ENCODE assay signal across 15 cellular contexts in the genomic region with DNA sequence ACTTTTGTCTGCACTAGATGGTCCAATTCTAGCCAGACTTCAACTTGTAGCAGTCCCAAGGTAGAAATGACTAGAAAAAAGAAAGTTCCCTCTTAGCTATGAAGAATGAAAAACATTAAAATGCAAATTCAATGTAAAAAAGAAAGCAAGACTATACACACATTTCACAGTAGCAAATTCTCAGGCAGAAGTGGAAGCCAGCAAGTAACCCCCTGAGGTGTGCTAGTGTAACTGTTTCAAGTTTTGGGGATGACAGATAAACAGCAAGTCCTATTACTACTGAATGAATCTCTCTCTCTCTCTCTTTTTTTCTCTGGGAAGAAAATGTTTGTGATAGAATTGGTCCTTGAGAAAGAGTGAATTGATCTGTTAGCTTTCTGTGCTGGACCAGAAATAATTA.
DNase-seq lines count a peak whose midpoint lies in the region; ATAC-seq and TF ChIP-seq lines count a peak whose summit lies in the region.
"Had no signal": no experiment of that assay in that cellular context is flagged by ENCODE, and none has a peak within 500 bp of the region (broad histone marks: within the 10 kb centered on the region; RNA-seq: fewer than 3 reads in every experiment).

No MANE protein-coding gene starts in this region.

- peaks cover 8% of the 10 kb centered on the region for H3K9me3 Mint-ChIP-seq in activated T-helper 1 cell treated with anti-CD3 and anti-CD28 coated beads, Interleukin-12 subunit alpha, Interleukin-12 subunit beta, Interleukin-2, Interleukin-4 antibody, amounts not matched to agents 30 ng/mL and 10 ng/mL and 1 ng/mL, durations not matched to agents 14 hours and 24 hours and 36 hours
- H3K9me3 Mint-ChIP-seq: GM23338; memory B cell; stimulated activated effector memory CD8-positive, alpha-beta T cell treated with anti-CD3 and anti-CD28 coated beads, Interleukin-12 subunit alpha, Interleukin-12 subunit beta, amount 100 ng/mL, for 72 hours had no signal

- H3K4me1 Mint-ChIP-seq in activated T-helper 1 cell treated with anti-CD3 and anti-CD28 coated beads, Interleukin-12 subunit alpha, Interleukin-12 subunit beta, Interleukin-2, Interleukin-4 antibody, amounts not matched to agents 30 ng/mL and 10 ng/mL and 1 ng/mL, durations not matched to agents 14 hours and 24 hours and 36 hours (ENCODE audit: low read depth) = peaks cover 21% of the 10 kb centered on the region
- H3K4me1 Mint-ChIP-seq: memory B cell had no signal

- ATAC-seq in GM18517 (IDR thresholded peaks at IDR 0.05; ENCODE audit: unreplicated experiment) (peak; percentile 71), GM21423 (IDR thresholded peaks at IDR 0.05; ENCODE audit: unreplicated experiment) (peak; percentile 48), HG02981 (IDR thresholded peaks at IDR 0.05; ENCODE audit: unreplicated experiment) (peak; percentile 63), HG03575 (IDR thresholded peaks at IDR 0.05; ENCODE audit: extremely low read depth, insufficient number of reproducible peaks, low FRiP score, unreplicated experiment) (peak; percentile 37)
- ATAC-seq: GM23338; stimulated activated effector memory CD8-positive, alpha-beta T cell treated with anti-CD3 and anti-CD28 coated beads, Interleukin-12 subunit alpha, Interleukin-12 subunit beta, amount 100 ng/mL, for 72 hours had no signal

- H3K4me3 Mint-ChIP-seq in activated T-helper 1 cell treated with anti-CD3 and anti-CD28 coated beads, Interleukin-12 subunit alpha, Interleukin-12 subunit beta, Interleukin-2, Interleukin-4 antibody, amounts not matched to agents 30 ng/mL and 10 ng/mL and 1 ng/mL, durations not matched to agents 14 hours and 24 hours and 36 hours = no peak overlapping the region
- H3K4me3 Mint-ChIP-seq: activated CD4-positive, alpha-beta T cell treated with anti-CD3 and anti-CD28 coated beads, Interleukin-2, amount 10 ng/mL, durations not matched to agents 7 days and 5 days; GM23338; memory B cell; stimulated activated effector memory CD8-positive, alpha-beta T cell treated with anti-CD3 and anti-CD28 coated beads, Interleukin-12 subunit alpha, Interleukin-12 subunit beta, amount 100 ng/mL, for 72 hours had no signal

- no peak for DNase-seq in NCI-H187 (lab: John Stamatoyannopoulos, UW)
- DNase-seq in activated T-helper 1 cell treated with anti-CD3 and anti-CD28 coated beads, Interleukin-12 subunit alpha, Interleukin-12 subunit beta, Interleukin-2, Interleukin-4 antibody, amounts not matched to agents 30 ng/mL and 10 ng/mL and 1 ng/mL, durations not matched to agents 14 hours and 24 hours and 36 hours (ENCODE audit: low spot score) = no peak
- DNase-seq in dermis blood vessel endothelial cell = no peak
- no peak for DNase-seq in GM10266 (ENCODE audit: extremely low spot score)
- DNase-seq: activated CD4-positive, alpha-beta T cell treated with anti-CD3 and anti-CD28 coated beads, Interleukin-2, amount 10 ng/mL, durations not matched to agents 7 days and 5 days; activated effector memory CD4-positive, alpha-beta T cell treated with anti-CD3 and anti-CD28 coated beads, Interleukin-2, amount 50 U/mL, for 16 hours; NCI-H2029 treated with DMSO at 0.1 percent for 48 hours; posterior cingulate gyrus had no signal

- intact Hi-C loops in activated T-helper 1 cell treated with anti-CD3 and anti-CD28 coated beads, Interleukin-12 subunit alpha, Interleukin-12 subunit beta, Interleukin-2, Interleukin-4 antibody, amounts not matched to agents 30 ng/mL and 10 ng/mL and 1 ng/mL, durations not matched to agents 14 hours and 24 hours and 36 hours (cut with micrococcal nuclease) = loop anchor here (5.0 to 10.0 kb wide), 2 partner anchors 223 to 430 kb away; no protein-coding TSS in a partner anchor

- H3K27ac Mint-ChIP-seq in activated T-helper 1 cell treated with anti-CD3 and anti-CD28 coated beads, Interleukin-12 subunit alpha, Interleukin-12 subunit beta, Interleukin-2, Interleukin-4 antibody, amounts not matched to agents 30 ng/mL and 10 ng/mL and 1 ng/mL, durations not matched to agents 14 hours and 24 hours and 36 hours = no peak overlapping the region
- H3K27ac Mint-ChIP-seq: activated CD4-positive, alpha-beta T cell treated with anti-CD3 and anti-CD28 coated beads, Interleukin-2, amount 10 ng/mL, durations not matched to agents 7 days and 5 days; GM23338; memory B cell; stimulated activated effector memory CD8-positive, alpha-beta T cell treated with anti-CD3 and anti-CD28 coated beads, Interleukin-12 subunit alpha, Interleukin-12 subunit beta, amount 100 ng/mL, for 72 hours had no signal

- no peak for TF ChIP-seq CTCF in GM10266 (IDR thresholded peaks at IDR 0.05; ENCODE audit: control insufficient read depth, insufficient read depth, low read depth, missing control alignments)

- peaks cover 2% of the 10 kb centered on the region for H3K36me3 Mint-ChIP-seq in activated T-helper 1 cell treated with anti-CD3 and anti-CD28 coated beads, Interleukin-12 subunit alpha, Interleukin-12 subunit beta, Interleukin-2, Interleukin-4 antibody, amounts not matched to agents 30 ng/mL and 10 ng/mL and 1 ng/mL, durations not matched to agents 14 hours and 24 hours and 36 hours (ENCODE audit: low read depth)
- H3K36me3 Mint-ChIP-seq: memory B cell had no signal

- H3K27me3 Mint-ChIP-seq in activated T-helper 1 cell treated with anti-CD3 and anti-CD28 coated beads, Interleukin-12 subunit alpha, Interleukin-12 subunit beta, Interleukin-2, Interleukin-4 antibody, amounts not matched to agents 30 ng/mL and 10 ng/mL and 1 ng/mL, durations not matched to agents 14 hours and 24 hours and 36 hours (ENCODE audit: insufficient read depth) = peaks cover 11% of the 10 kb centered on the region
- H3K27me3 Mint-ChIP-seq: memory B cell had no signal
